24 cellular contexts compared by ENCODE assay signal in genomic region chr18:60100805-60101204, GRCh38.
"Had no signal": no experiment of that assay in that cellular context is flagged by ENCODE, and none has a peak within 500 bp of the region (broad histone marks: within the 10 kb centered on the region; RNA-seq: fewer than 3 reads in every experiment).

No MANE protein-coding gene starts in this region.

- H3K9ac ChIP-seq: neural progenitor cell had no signal

- H3K36me3 ChIP-seq: adrenal gland, esophagus squamous epithelium, heart right ventricle, neural progenitor cell, right atrium auricular region, tibial nerve, uterus had no signal

- H3K36me3 Mint-ChIP-seq: neural progenitor cell had no signal

- H3K4me1 Mint-ChIP-seq: naive thymus-derived CD4-positive, alpha-beta T cell; neural progenitor cell had no signal

- DNase-seq: activated CD8-positive, alpha-beta memory T cell treated with anti-CD3 and anti-CD28 coated beads for 24 hours; activated CD8-positive, alpha-beta memory T cell treated with anti-CD3 and anti-CD28 coated beads, Interleukin-2, amount 50 U/mL, for 48 hours; activated effector memory CD4-positive, alpha-beta T cell treated with anti-CD3 and anti-CD28 coated beads, Interleukin-2, amount 50 U/mL, for 16 hours; activated naive CD4-positive, alpha-beta T cell treated with anti-CD3 and anti-CD28 coated beads, Interleukin-2, amount 50 U/mL, for 16 hours; activated T-cell treated with anti-CD3 and anti-CD28 coated beads, Interleukin-2, amount 50 U/mL, for 72 hours; adrenal gland; effector memory CD8-positive, alpha-beta T cell; esophagus squamous epithelium; heart right ventricle; kidney glomerular epithelial cell; mesenchymal stem cell; mucosa of descending colon; naive thymus-derived CD4-positive, alpha-beta T cell; small intestine; stimulated activated CD4-positive, alpha-beta T cell treated with anti-CD3 and anti-CD28 coated beads, Interleukin-15, amount 100 ng/mL, for 24 hours; stimulated activated CD4-positive, alpha-beta T cell treated with anti-CD3 and anti-CD28 coated beads, Interleukin-2, amount 100 ng/mL, for 48 hours; uterus had no signal

- H3K4me1 ChIP-seq: adrenal gland, esophagus squamous epithelium, heart right ventricle, neural progenitor cell, right atrium auricular region, tibial nerve, uterus had no signal

- FAIRE-seq: bronchial epithelial cell, small intestine had no signal

- H3K4me3 ChIP-seq: adrenal gland, esophagus squamous epithelium, heart right ventricle, mucosa of descending colon, neural progenitor cell, right atrium auricular region, tibial nerve, uterus had no signal

- H3K27ac Mint-ChIP-seq: activated T-cell treated with anti-CD3 and anti-CD28 coated beads, Interleukin-2, amount 50 U/mL, for 72 hours; effector memory CD8-positive, alpha-beta T cell; naive thymus-derived CD4-positive, alpha-beta T cell; neural progenitor cell; progenitor cell of endocrine pancreas; stimulated activated naive CD8-positive, alpha-beta T cell treated with anti-CD3 and anti-CD28 coated beads, Interleukin-15, Interleukin-2, amounts not matched to agents 100 ng/mL and 50 ng/mL, for 24 hours; T-helper 1 cell treated with Interleukin-12 subunit alpha and Interleukin-12 subunit beta and Interleukin-4 antibody, amounts not matched to agents 30 μg/mL and 1 μg/mL, for 36 hours had no signal

- H3K4me3 Mint-ChIP-seq: activated T-cell treated with anti-CD3 and anti-CD28 coated beads, Interleukin-2, amount 50 U/mL, for 72 hours; effector memory CD8-positive, alpha-beta T cell; naive thymus-derived CD4-positive, alpha-beta T cell; neural progenitor cell; stimulated activated naive CD8-positive, alpha-beta T cell treated with anti-CD3 and anti-CD28 coated beads, Interleukin-15, Interleukin-2, amounts not matched to agents 100 ng/mL and 50 ng/mL, for 24 hours; T-helper 1 cell treated with Interleukin-12 subunit alpha and Interleukin-12 subunit beta and Interleukin-4 antibody, amounts not matched to agents 30 μg/mL and 1 μg/mL, for 36 hours had no signal

- H3K27me3 Mint-ChIP-seq: effector memory CD8-positive, alpha-beta T cell; progenitor cell of endocrine pancreas; stimulated activated naive CD8-positive, alpha-beta T cell treated with anti-CD3 and anti-CD28 coated beads, Interleukin-15, Interleukin-2, amounts not matched to agents 100 ng/mL and 50 ng/mL, for 24 hours had no signal

- H3K9me3 ChIP-seq: adrenal gland, esophagus squamous epithelium, heart right ventricle, mucosa of descending colon, right atrium auricular region, uterus had no signal

- H2AFZ ChIP-seq: neural progenitor cell had no signal

- H3K27me3 ChIP-seq: adrenal gland, heart right ventricle, neural progenitor cell, right atrium auricular region, tibial nerve, uterus had no signal

- H3K27ac ChIP-seq: adrenal gland, esophagus squamous epithelium, heart right ventricle, neural progenitor cell, right atrium auricular region, tibial nerve, uterus had no signal

- H3K4me2 ChIP-seq: neural progenitor cell had no signal

- H3K9me3 Mint-ChIP-seq: activated T-cell treated with anti-CD3 and anti-CD28 coated beads, Interleukin-2, amount 50 U/mL, for 72 hours; effector memory CD8-positive, alpha-beta T cell; stimulated activated naive CD8-positive, alpha-beta T cell treated with anti-CD3 and anti-CD28 coated beads, Interleukin-15, Interleukin-2, amounts not matched to agents 100 ng/mL and 50 ng/mL, for 24 hours; T-helper 1 cell treated with Interleukin-12 subunit alpha and Interleukin-12 subunit beta and Interleukin-4 antibody, amounts not matched to agents 30 μg/mL and 1 μg/mL, for 36 hours had no signal
